9 cellular contexts compared by ENCODE assay signal in genomic region chr6:3410385-3411360, GRCh38. TPM values are rescaled to one million over a fixed set of nuclear protein-coding genes. Genes with fewer than 3 reads are reported as not detected.
DNase-seq lines count a peak whose midpoint lies in the region; ATAC-seq and TF ChIP-seq lines count a peak whose summit lies in the region.
"Had no signal": no experiment of that assay in that cellular context is flagged by ENCODE, and none has a peak within 500 bp of the region (broad histone marks: within the 10 kb centered on the region; RNA-seq: fewer than 3 reads in every experiment).

No MANE protein-coding gene starts in this region.

- peak in 3 of 4 donors; percentile 32 to 58 (median 53) for ATAC-seq in heart left ventricle
- no peak for ATAC-seq in GM19397 (IDR thresholded peaks at IDR 0.05; ENCODE audit: unreplicated experiment)
- ATAC-seq in GM21526 (IDR thresholded peaks at IDR 0.05; ENCODE audit: low FRiP score, unreplicated experiment) = no peak

- no peaks in the 10 kb centered on the region for H3K36me3 ChIP-seq in heart left ventricle

- peak; percentile 64 for DNase-seq in COLO829 (ENCODE audit: low spot score)
- peak in 68 of 76 experiments; percentile 20 to 85 (median 64) for DNase-seq in HUDEP-2 (lab: John Stamatoyannopoulos, UW; ENCODE audit: unreplicated experiment in 76 of 76)
- DNase-seq in SK-N-DZ (ENCODE audit: low spot score) = peak; percentile 21
- peak; percentile 76 for DNase-seq in activated naive CD4-positive, alpha-beta T cell treated with anti-CD3 and anti-CD28 coated beads, Interleukin-2, amount 10 ng/mL, durations not matched to agents 7 days and 5 days
- peak in 4 of 5 donors; percentile 46 to 56 (median 54) for DNase-seq in heart left ventricle
- DNase-seq in retina = peak; percentile 76

- H3K27me3 ChIP-seq in heart left ventricle = no peaks in the 10 kb centered on the region

- TF ChIP-seq CTCF in heart left ventricle (IDR thresholded peaks at IDR 0.05) = peak; percentile 54 to 79 (median 70)

- H3K36me3 Mint-ChIP-seq in activated naive CD4-positive, alpha-beta T cell treated with anti-CD3 and anti-CD28 coated beads, Interleukin-2, amount 10 ng/mL, durations not matched to agents 7 days and 5 days = no peaks in the 10 kb centered on the region

- H3K4me1 Mint-ChIP-seq in activated naive CD4-positive, alpha-beta T cell treated with anti-CD3 and anti-CD28 coated beads, Interleukin-2, amount 10 ng/mL, durations not matched to agents 7 days and 5 days = peaks cover 13% of the 10 kb centered on the region

- intact Hi-C loops in heart left ventricle (cut with DNase I) = loop anchor here in 8 of 10 donors (5.0 to 10.0 kb wide), 3 partner anchors 317 to 324 kb away; no protein-coding TSS in a partner anchor

- H3K9me3 ChIP-seq in heart left ventricle = peaks cover 0 to 6% (median 0%) of the 10 kb centered on the region in 12 donors

- no peak overlapping the region for H3K4me3 Mint-ChIP-seq in activated naive CD4-positive, alpha-beta T cell treated with anti-CD3 and anti-CD28 coated beads, Interleukin-2, amount 10 ng/mL, durations not matched to agents 7 days and 5 days

- H3K27me3 Mint-ChIP-seq in activated naive CD4-positive, alpha-beta T cell treated with anti-CD3 and anti-CD28 coated beads, Interleukin-2, amount 10 ng/mL, durations not matched to agents 7 days and 5 days = no peaks in the 10 kb centered on the region

- no peaks in the 10 kb centered on the region for H3K9me3 Mint-ChIP-seq in activated naive CD4-positive, alpha-beta T cell treated with anti-CD3 and anti-CD28 coated beads, Interleukin-2, amount 10 ng/mL, durations not matched to agents 7 days and 5 days

- CTCF ChIA-PET in activated naive CD4-positive, alpha-beta T cell treated with anti-CD3 and anti-CD28 coated beads, Interleukin-2, amount 10 ng/mL, durations not matched to agents 7 days and 5 days (lab: Charles Lee) = interaction anchor here (0.6 to 2.0 kb wide), 15 partner anchors 9 to 321 kb away, joined by 3 to 8 read pairs (median 3); no protein-coding TSS in a partner anchor

- TF ChIP-seq POLR2A in heart left ventricle (IDR thresholded peaks at IDR 0.05) = no peak

- WGBS in heart left ventricle, 4 donors = 56 to 63% (median 60%) methylated on average over 15 of the region's 15 CpGs

- peaks cover 0 to 6% (median 0%) of the 10 kb centered on the region in 12 donors for H3K4me1 ChIP-seq in heart left ventricle

- H3K27ac Mint-ChIP-seq in activated naive CD4-positive, alpha-beta T cell treated with anti-CD3 and anti-CD28 coated beads, Interleukin-2, amount 10 ng/mL, durations not matched to agents 7 days and 5 days = no peak overlapping the region

- no peak overlapping the region for H3K27ac ChIP-seq in heart left ventricle
- H3K27ac ChIP-seq: SK-N-MC had no signal

- no peak overlapping the region for H3K4me3 ChIP-seq in heart left ventricle
- H3K4me3 ChIP-seq: SK-N-MC had no signal

RNA-seq across cellular contexts. Expression of gene SLC22A23, which starts 46.2 kb away (rescaled TPM):
- polyA plus RNA-seq in SK-N-DZ (2014; cell fraction: cytosol; rRNA removed) = 0.01 TPM in 1 of 2 replicates, not detected in the other
- polyA plus RNA-seq in SK-N-DZ (2014; cell fraction: nucleus; rRNA removed) = not detected in 2 replicates
- 10 to 100 TPM in 1 of 9 donors, 1 to 10 TPM in 8; 4.4 to 12.4 (median 5.2) TPM for total RNA-seq in heart left ventricle
- polyA plus RNA-seq in heart left ventricle = 1 to 10 TPM; 2.9 to 3.7 TPM

Comparison
In these comparisons a context has a peak if more than half of its experiments do, and no peak if none do; other contexts are left out.
1. DNase-seq: peak in every context shown above with its lines; median percentile 76 in activated naive CD4-positive, alpha-beta T cell treated with anti-CD3 and anti-CD28 coated beads, Interleukin-2, amount 10 ng/mL, durations not matched to agents 7 days and 5 days; 76 in retina; 64 in COLO829; 64 in HUDEP-2; 54 in heart left ventricle; 21 in SK-N-DZ.
2. ATAC-seq: peak in heart left ventricle (3 of 4); none in GM19397 (single experiment) and GM21526 (single experiment).